In the genomic region with DNA sequence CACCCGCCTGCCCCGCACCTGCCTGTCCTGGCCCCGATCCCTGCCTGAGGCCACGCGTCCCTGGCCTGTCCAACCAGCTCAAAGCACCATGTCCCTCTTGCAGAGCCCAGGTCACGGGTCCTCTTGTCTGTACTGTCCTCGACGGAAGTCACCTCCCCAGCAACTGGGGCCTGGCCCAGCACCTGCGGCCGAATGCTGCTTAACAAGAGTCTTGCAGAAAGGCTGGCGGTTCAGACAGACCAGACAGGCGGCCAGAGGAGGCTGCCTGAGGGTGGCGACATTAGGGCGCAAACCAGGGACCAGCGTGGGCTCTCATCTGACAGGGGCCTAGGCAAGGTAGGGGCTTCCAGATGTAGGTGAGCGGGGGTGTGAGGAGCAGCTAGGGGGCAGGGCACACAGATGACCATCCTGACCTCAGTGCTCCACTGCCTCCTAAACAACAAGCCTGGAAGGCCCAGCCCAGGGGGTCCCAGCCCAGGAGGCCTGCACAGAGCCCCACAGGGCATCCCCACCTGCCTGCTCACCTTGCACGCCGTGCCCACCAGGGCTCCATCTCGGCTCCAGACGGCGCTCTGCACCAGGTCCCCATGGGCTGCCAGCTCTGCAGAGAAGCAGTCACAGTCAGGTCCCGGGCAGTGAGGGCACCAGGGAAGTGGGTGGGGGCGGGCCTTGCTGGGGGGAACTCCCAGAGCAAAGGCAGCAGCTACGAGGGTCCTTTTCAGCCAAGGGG, we compare ENCODE assay signal across 12 cellular contexts. TPM values are rescaled to one million over a fixed set of nuclear protein-coding genes. Genes with fewer than 3 reads are reported as not detected.
DNase-seq lines count a peak whose midpoint lies in the region; ATAC-seq and TF ChIP-seq lines count a peak whose summit lies in the region.
"Had no signal": no experiment of that assay in that cellular context is flagged by ENCODE, and none has a peak within 500 bp of the region (broad histone marks: within the 10 kb centered on the region; RNA-seq: fewer than 3 reads in every experiment).

No MANE protein-coding gene starts in this region.

- H3K27me3 Mint-ChIP-seq in brain = peaks cover 3% of the 10 kb centered on the region
- H3K27me3 Mint-ChIP-seq: activated B cell treated with CpG ODN at 0.5 μM for 24 hours had no signal

- peaks cover 2% of the 10 kb centered on the region for H3K4me1 Mint-ChIP-seq in brain
- H3K4me1 Mint-ChIP-seq in stimulated activated effector memory CD8-positive, alpha-beta T cell treated with anti-CD3 and anti-CD28 coated beads, Interleukin-12 subunit alpha, Interleukin-12 subunit beta, amount 100 ng/mL, for 72 hours = peaks cover 20% of the 10 kb centered on the region

- intact Hi-C loops in left ventricle myocardium superior (cut with micrococcal nuclease) = loop anchor here (10.0 kb wide), 1 partner anchor 50 kb away; a partner anchor contains a TSS
- intact Hi-C loops in heart right ventricle (cut with DNase I) = loop anchor here (5.0 to 10.0 kb wide), 5 partner anchors 110 to 203 kb away; no protein-coding TSS in a partner anchor

- peaks cover 7 to 32% (median 25%) of the 10 kb centered on the region in 9 donors for H3K4me1 ChIP-seq in heart right ventricle

- H3K36me3 ChIP-seq in heart right ventricle = peaks cover 0 to 99% (median 14%) of the 10 kb centered on the region in 9 donors
- H3K36me3 ChIP-seq: cardiac muscle cell had no signal

- H3K4me3 ChIP-seq in heart right ventricle = no peak overlapping the region
- H3K4me3 ChIP-seq: cardiac muscle cell, PC-9, thoracic aorta had no signal

- H3K27me3 ChIP-seq in heart right ventricle = no peaks in the 10 kb centered on the region
- H3K27me3 ChIP-seq: cardiac muscle cell had no signal

- H3K9me3 ChIP-seq in heart right ventricle = no peaks in the 10 kb centered on the region
- H3K9me3 ChIP-seq: thoracic aorta had no signal

- 91 to 92% methylated on average over 24 of the region's 24 CpGs for WGBS in heart right ventricle, 2 donors

- no peak overlapping the region for H3K4me3 Mint-ChIP-seq in brain
- no peak overlapping the region for H3K4me3 Mint-ChIP-seq in stimulated activated effector memory CD8-positive, alpha-beta T cell treated with anti-CD3 and anti-CD28 coated beads, Interleukin-12 subunit alpha, Interleukin-12 subunit beta, amount 100 ng/mL, for 72 hours
- H3K4me3 Mint-ChIP-seq: activated B cell treated with CpG ODN at 0.5 μM for 24 hours; activated naive CD4-positive, alpha-beta T cell treated with anti-CD3 and anti-CD28 coated beads for 36 hours had no signal

- no peak overlapping the region for H3K27ac ChIP-seq in heart right ventricle
- H3K27ac ChIP-seq: cardiac muscle cell, PC-9, thoracic aorta had no signal

- peaks cover 22% of the 10 kb centered on the region for H3K36me3 Mint-ChIP-seq in brain
- H3K36me3 Mint-ChIP-seq in stimulated activated effector memory CD8-positive, alpha-beta T cell treated with anti-CD3 and anti-CD28 coated beads, Interleukin-12 subunit alpha, Interleukin-12 subunit beta, amount 100 ng/mL, for 72 hours = peaks cover 100% of the 10 kb centered on the region

- no peaks in the 10 kb centered on the region for H3K9me3 Mint-ChIP-seq in brain
- H3K9me3 Mint-ChIP-seq in stimulated activated effector memory CD8-positive, alpha-beta T cell treated with anti-CD3 and anti-CD28 coated beads, Interleukin-12 subunit alpha, Interleukin-12 subunit beta, amount 100 ng/mL, for 72 hours = no peaks in the 10 kb centered on the region
- H3K9me3 Mint-ChIP-seq: activated B cell treated with CpG ODN at 0.5 μM for 24 hours; activated naive CD4-positive, alpha-beta T cell treated with anti-CD3 and anti-CD28 coated beads for 36 hours had no signal

- H3K27ac Mint-ChIP-seq in brain = peak overlapping the region in 3 of 5 experiments; percentile 22 to 58 (median 52)
- H3K27ac Mint-ChIP-seq in stimulated activated effector memory CD8-positive, alpha-beta T cell treated with anti-CD3 and anti-CD28 coated beads, Interleukin-12 subunit alpha, Interleukin-12 subunit beta, amount 100 ng/mL, for 72 hours = peak overlapping the region; percentile 84
- H3K27ac Mint-ChIP-seq: activated naive CD4-positive, alpha-beta T cell treated with anti-CD3 and anti-CD28 coated beads for 36 hours had no signal

- DNase-seq in left ventricle myocardium superior = peak; percentile 22
- DNase-seq in heart right ventricle = no peak
- no peak for DNase-seq in stimulated activated effector memory CD8-positive, alpha-beta T cell treated with anti-CD3 and anti-CD28 coated beads, Interleukin-12 subunit alpha, Interleukin-12 subunit beta, amount 100 ng/mL, for 72 hours (ENCODE audit: low spot score in 2 of 2)
- no peak for DNase-seq in central memory CD4-positive, alpha-beta T cell
- no peak for DNase-seq in retina
- DNase-seq: activated B cell treated with CpG ODN at 0.5 μM for 24 hours; activated CD8-positive, alpha-beta memory T cell treated with anti-CD3 and anti-CD28 coated beads, Interleukin-2, amount 50 U/mL, for 4 hours had no signal

- ATAC-seq in left ventricle myocardium superior (no peak), heart right ventricle (no peak)
- peak; percentile 9 for ATAC-seq in stimulated activated effector memory CD8-positive, alpha-beta T cell treated with anti-CD3 and anti-CD28 coated beads, Interleukin-12 subunit alpha, Interleukin-12 subunit beta, amount 100 ng/mL, for 72 hours

- TF ChIP-seq CTCF in heart right ventricle (IDR thresholded peaks at IDR 0.05) (no peak), brain (conservative IDR thresholded peaks at IDR 0.05) (no peak)

RNA-seq across cellular contexts. Expression of a gene that starts 11.3 kb away (rescaled TPM):
- total RNA-seq in left ventricle myocardium superior = 10.1 TPM
- total RNA-seq in heart right ventricle = 10 to 100 TPM in 5 of 10 donors, 1 to 10 TPM in 5; 6.5 to 21.8 (median 10.1) TPM
- 10 to 100 TPM; 11.9 to 17.0 TPM for polyA plus RNA-seq in heart right ventricle
- 87.6 TPM for polyA plus RNA-seq in brain (ENCODE audit: insufficient read depth, low read depth, low replicate concordance)

RNA-seq across cellular contexts. Expression of a gene that starts 20.5 kb away (rescaled TPM):
- 83.9 TPM for total RNA-seq in left ventricle myocardium superior
- 10 to 100 TPM; 51.4 to 76.7 (median 72.5) TPM for total RNA-seq in heart right ventricle
- 10 to 100 TPM; 29.0 to 52.1 TPM for polyA plus RNA-seq in heart right ventricle
- 43.8 TPM for polyA plus RNA-seq in brain (ENCODE audit: insufficient read depth, low read depth, low replicate concordance)

RNA-seq across cellular contexts. Expression of a gene that starts 33.5 kb away (rescaled TPM):
- total RNA-seq in left ventricle myocardium superior = 4.3 TPM
- 10 to 100 TPM in 1 of 10 donors, 1 to 10 TPM in 9; 3.1 to 14.7 (median 5.8) TPM for total RNA-seq in heart right ventricle
- polyA plus RNA-seq in heart right ventricle = 10 to 100 TPM in 1 of 2 donors, 1 to 10 TPM in 1; 7.7 to 27.9 TPM
- 5.0 TPM for polyA plus RNA-seq in brain (ENCODE audit: insufficient read depth, low read depth, low replicate concordance)
- total RNA-seq: activated naive CD4-positive, alpha-beta T cell treated with anti-CD3 and anti-CD28 coated beads for 36 hours had no signal

RNA-seq across cellular contexts. Expression of a gene that starts 54.0 kb away (rescaled TPM):
- total RNA-seq in left ventricle myocardium superior (70.0 TPM), heart right ventricle (10 to 100 TPM; 44.2 to 75.0 (median 55.6) TPM)
- polyA plus RNA-seq in heart right ventricle (100 to 1,000 TPM; 136 to 288 TPM), brain (ENCODE audit: insufficient read depth, low read depth, low replicate concordance) (64.4 TPM)
